1 cellular context compared by ENCODE assay signal in the genomic region with DNA sequence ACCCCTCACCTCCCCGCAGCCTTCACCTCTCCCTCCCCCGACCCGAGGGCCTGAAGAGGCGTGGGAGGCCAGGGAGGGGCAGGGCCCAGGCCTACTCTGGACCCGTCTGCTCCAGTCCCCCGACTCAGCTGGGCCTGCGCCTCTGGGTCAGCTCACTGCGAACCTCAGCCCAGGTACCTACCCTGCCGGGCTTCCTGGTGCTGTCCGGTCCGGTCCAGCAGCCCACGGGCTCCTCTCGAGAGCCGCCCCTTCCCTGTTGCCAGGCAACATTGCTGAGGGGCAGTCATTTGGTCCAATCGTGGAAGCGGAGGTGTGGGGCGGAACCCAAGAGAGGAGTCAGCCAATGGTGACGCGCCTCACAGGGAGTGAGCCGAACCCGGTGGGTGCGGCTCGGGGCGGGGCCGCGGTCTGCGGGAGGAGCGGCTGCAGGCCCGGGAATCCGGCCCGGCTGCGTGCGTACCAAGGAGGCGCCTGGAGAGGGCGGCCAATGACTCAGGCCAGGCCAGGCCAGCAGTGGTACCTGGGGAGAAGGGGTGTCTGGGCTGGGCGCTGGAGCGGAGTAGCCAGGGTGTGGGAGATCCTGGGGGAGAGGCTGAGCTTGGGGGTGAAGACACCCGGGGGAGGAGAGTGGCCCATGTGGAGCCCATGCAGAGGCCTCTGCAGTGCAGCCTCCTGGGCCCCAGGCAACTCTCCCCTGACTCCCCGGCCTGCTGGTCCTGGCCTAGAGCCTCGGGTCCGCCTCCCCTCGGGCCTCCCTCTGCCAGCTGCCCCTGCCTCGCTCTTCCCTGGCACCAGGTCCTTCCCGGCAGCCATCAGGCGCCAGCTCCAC.
TF ChIP-seq lines count a peak whose summit lies in the region.

A gene with protein sequence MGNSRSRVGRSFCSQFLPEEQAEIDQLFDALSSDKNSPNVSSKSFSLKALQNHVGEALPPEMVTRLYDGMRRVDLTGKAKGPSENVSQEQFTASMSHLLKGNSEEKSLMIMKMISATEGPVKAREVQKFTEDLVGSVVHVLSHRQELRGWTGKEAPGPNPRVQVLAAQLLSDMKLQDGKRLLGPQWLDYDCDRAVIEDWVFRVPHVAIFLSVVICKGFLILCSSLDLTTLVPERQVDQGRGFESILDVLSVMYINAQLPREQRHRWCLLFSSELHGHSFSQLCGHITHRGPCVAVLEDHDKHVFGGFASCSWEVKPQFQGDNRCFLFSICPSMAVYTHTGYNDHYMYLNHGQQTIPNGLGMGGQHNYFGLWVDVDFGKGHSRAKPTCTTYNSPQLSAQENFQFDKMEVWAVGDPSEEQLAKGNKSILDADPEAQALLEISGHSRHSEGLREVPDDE (minus strand): TSS at position 240 of the 829 bp plus-strand sequence. CDS start 6,573 bp downstream, outside the sequence.

TF ChIP-seq in HepG2, 621 proteins besides CTCF, POLR2A, EP300 and RAD21 (continued from another document and continues in another):
- TF ChIP-seq, protein P1, sequence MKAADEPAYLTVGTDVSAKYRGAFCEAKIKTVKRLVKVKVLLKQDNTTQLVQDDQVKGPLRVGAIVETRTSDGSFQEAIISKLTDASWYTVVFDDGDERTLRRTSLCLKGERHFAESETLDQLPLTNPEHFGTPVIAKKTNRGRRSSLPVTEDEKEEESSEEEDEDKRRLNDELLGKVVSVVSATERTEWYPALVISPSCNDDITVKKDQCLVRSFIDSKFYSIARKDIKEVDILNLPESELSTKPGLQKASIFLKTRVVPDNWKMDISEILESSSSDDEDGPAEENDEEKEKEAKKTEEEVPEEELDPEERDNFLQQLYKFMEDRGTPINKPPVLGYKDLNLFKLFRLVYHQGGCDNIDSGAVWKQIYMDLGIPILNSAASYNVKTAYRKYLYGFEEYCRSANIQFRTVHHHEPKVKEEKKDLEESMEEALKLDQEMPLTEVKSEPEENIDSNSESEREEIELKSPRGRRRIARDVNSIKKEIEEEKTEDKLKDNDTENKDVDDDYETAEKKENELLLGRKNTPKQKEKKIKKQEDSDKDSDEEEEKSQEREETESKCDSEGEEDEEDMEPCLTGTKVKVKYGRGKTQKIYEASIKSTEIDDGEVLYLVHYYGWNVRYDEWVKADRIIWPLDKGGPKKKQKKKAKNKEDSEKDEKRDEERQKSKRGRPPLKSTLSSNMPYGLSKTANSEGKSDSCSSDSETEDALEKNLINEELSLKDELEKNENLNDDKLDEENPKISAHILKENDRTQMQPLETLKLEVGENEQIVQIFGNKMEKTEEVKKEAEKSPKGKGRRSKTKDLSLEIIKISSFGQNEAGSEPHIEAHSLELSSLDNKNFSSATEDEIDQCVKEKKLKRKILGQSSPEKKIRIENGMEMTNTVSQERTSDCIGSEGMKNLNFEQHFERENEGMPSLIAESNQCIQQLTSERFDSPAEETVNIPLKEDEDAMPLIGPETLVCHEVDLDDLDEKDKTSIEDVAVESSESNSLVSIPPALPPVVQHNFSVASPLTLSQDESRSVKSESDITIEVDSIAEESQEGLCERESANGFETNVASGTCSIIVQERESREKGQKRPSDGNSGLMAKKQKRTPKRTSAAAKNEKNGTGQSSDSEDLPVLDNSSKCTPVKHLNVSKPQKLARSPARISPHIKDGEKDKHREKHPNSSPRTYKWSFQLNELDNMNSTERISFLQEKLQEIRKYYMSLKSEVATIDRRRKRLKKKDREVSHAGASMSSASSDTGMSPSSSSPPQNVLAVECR (CRISPR knock-in tag; IDR thresholded peaks at IDR 0.05; ENCODE audit: borderline replicate concordance) = peak; percentile 77
- TF ChIP-seq ZNF263 (CRISPR knock-in tag; IDR thresholded peaks at IDR 0.05) (peak; percentile 69), ZNF782 (CRISPR knock-in tag; IDR thresholded peaks at IDR 0.05; ENCODE audit: borderline replicate concordance) (peak; percentile 77; the same call in 1 of the 2 replicates), KDM5B (CRISPR knock-in tag; IDR thresholded peaks at IDR 0.05; ENCODE audit: borderline replicate concordance) (peak; percentile 69; the same call in 1 of the 2 replicates), NAIF1 (CRISPR knock-in tag; IDR thresholded peaks at IDR 0.05; ENCODE audit: borderline replicate concordance) (no peak), STAG1 (CRISPR knock-in tag; IDR thresholded peaks at IDR 0.05) (no peak), GTF3A (CRISPR knock-in tag; conservative IDR thresholded peaks at IDR 0.05) (no peak), RARA (CRISPR knock-in tag; IDR thresholded peaks at IDR 0.05) (no peak), ZNF598 (CRISPR knock-in tag; IDR thresholded peaks at IDR 0.05; ENCODE audit: borderline replicate concordance) (no peak; the same call in 1 of the 2 replicates), ZNF678 (CRISPR knock-in tag; IDR thresholded peaks at IDR 0.05) (no peak; the same call in 1 of the 2 replicates), ZFX (CRISPR knock-in tag; IDR thresholded peaks at IDR 0.05; ENCODE audit: low read depth) (peak; percentile 98), JUN (CRISPR knock-in tag; IDR thresholded peaks at IDR 0.05) (no peak), ZNF230 (CRISPR knock-in tag; IDR thresholded peaks at IDR 0.05) (peak; percentile 82; the same call in 1 of the 2 replicates), MAFK (conservative IDR thresholded peaks at IDR 0.05 in 1 of 2, IDR thresholded peaks at IDR 0.05 in 1 of 2; ENCODE audit: low read length in 2 of 2) (no peak), MYNN (CRISPR knock-in tag; IDR thresholded peaks at IDR 0.05; ENCODE audit: low read depth) (no peak), RBM39 (IDR thresholded peaks at IDR 0.05; ENCODE audit: low read depth, low read length, poor library complexity, severe bottlenecking) (peak; percentile 75), ZIK1 (CRISPR knock-in tag; IDR thresholded peaks at IDR 0.05; ENCODE audit: borderline replicate concordance, low read depth) (0 out of 2 replicates have a peak, but pooled peaks have one; percentile 36), SP2 (CRISPR knock-in tag; IDR thresholded peaks at IDR 0.05) (peak; percentile 100), REXO4 (CRISPR knock-in tag; IDR thresholded peaks at IDR 0.05; ENCODE audit: borderline replicate concordance) (0 out of 2 replicates have a peak, but pooled peaks have one; percentile 52), RBM22 (optimal IDR thresholded peaks at IDR 0.05; ENCODE audit: low read length) (no peak), DMAP1 (CRISPR knock-in tag; IDR thresholded peaks at IDR 0.05) (peak; percentile 80), DNMT1 (CRISPR knock-in tag; IDR thresholded peaks at IDR 0.05) (0 out of 2 replicates have a peak, but pooled peaks have one; percentile 64), LCORL (IDR thresholded peaks at IDR 0.05) (0 out of 2 replicates have a peak, but pooled peaks have one; percentile 44), LCORL (CRISPR knock-in tag; IDR thresholded peaks at IDR 0.05) (peak; percentile 13; the same call in 1 of the 2 replicates), ZNF333 (CRISPR knock-in tag; IDR thresholded peaks at IDR 0.05; ENCODE audit: borderline replicate concordance) (peak; percentile 63; the same call in 1 of the 2 replicates)
- TF ChIP-seq, protein P2, sequence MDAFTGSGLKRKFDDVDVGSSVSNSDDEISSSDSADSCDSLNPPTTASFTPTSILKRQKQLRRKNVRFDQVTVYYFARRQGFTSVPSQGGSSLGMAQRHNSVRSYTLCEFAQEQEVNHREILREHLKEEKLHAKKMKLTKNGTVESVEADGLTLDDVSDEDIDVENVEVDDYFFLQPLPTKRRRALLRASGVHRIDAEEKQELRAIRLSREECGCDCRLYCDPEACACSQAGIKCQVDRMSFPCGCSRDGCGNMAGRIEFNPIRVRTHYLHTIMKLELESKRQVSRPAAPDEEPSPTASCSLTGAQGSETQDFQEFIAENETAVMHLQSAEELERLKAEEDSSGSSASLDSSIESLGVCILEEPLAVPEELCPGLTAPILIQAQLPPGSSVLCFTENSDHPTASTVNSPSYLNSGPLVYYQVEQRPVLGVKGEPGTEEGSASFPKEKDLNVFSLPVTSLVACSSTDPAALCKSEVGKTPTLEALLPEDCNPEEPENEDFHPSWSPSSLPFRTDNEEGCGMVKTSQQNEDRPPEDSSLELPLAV (CRISPR knock-in tag; conservative IDR thresholded peaks at IDR 0.05; ENCODE audit: low read depth) = no peak
- TF ChIP-seq, protein P3, sequence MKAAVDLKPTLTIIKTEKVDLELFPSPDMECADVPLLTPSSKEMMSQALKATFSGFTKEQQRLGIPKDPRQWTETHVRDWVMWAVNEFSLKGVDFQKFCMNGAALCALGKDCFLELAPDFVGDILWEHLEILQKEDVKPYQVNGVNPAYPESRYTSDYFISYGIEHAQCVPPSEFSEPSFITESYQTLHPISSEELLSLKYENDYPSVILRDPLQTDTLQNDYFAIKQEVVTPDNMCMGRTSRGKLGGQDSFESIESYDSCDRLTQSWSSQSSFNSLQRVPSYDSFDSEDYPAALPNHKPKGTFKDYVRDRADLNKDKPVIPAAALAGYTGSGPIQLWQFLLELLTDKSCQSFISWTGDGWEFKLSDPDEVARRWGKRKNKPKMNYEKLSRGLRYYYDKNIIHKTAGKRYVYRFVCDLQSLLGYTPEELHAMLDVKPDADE (CRISPR knock-in tag; IDR thresholded peaks at IDR 0.05) = no peak
- TF ChIP-seq, protein P4, sequence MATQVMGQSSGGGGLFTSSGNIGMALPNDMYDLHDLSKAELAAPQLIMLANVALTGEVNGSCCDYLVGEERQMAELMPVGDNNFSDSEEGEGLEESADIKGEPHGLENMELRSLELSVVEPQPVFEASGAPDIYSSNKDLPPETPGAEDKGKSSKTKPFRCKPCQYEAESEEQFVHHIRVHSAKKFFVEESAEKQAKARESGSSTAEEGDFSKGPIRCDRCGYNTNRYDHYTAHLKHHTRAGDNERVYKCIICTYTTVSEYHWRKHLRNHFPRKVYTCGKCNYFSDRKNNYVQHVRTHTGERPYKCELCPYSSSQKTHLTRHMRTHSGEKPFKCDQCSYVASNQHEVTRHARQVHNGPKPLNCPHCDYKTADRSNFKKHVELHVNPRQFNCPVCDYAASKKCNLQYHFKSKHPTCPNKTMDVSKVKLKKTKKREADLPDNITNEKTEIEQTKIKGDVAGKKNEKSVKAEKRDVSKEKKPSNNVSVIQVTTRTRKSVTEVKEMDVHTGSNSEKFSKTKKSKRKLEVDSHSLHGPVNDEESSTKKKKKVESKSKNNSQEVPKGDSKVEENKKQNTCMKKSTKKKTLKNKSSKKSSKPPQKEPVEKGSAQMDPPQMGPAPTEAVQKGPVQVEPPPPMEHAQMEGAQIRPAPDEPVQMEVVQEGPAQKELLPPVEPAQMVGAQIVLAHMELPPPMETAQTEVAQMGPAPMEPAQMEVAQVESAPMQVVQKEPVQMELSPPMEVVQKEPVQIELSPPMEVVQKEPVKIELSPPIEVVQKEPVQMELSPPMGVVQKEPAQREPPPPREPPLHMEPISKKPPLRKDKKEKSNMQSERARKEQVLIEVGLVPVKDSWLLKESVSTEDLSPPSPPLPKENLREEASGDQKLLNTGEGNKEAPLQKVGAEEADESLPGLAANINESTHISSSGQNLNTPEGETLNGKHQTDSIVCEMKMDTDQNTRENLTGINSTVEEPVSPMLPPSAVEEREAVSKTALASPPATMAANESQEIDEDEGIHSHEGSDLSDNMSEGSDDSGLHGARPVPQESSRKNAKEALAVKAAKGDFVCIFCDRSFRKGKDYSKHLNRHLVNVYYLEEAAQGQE (IDR thresholded peaks at IDR 0.05; ENCODE audit: borderline replicate concordance in 1 of 2, low read depth in 1 of 2, low read length in 2 of 2) = no peak
- TF ChIP-seq, protein P5, sequence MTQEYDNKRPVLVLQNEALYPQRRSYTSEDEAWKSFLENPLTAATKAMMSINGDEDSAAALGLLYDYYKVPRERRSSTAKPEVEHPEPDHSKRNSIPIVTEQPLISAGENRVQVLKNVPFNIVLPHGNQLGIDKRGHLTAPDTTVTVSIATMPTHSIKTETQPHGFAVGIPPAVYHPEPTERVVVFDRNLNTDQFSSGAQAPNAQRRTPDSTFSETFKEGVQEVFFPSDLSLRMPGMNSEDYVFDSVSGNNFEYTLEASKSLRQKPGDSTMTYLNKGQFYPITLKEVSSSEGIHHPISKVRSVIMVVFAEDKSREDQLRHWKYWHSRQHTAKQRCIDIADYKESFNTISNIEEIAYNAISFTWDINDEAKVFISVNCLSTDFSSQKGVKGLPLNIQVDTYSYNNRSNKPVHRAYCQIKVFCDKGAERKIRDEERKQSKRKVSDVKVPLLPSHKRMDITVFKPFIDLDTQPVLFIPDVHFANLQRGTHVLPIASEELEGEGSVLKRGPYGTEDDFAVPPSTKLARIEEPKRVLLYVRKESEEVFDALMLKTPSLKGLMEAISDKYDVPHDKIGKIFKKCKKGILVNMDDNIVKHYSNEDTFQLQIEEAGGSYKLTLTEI (CRISPR knock-in tag; conservative IDR thresholded peaks at IDR 0.05) = no peak
- TF ChIP-seq, protein P6, sequence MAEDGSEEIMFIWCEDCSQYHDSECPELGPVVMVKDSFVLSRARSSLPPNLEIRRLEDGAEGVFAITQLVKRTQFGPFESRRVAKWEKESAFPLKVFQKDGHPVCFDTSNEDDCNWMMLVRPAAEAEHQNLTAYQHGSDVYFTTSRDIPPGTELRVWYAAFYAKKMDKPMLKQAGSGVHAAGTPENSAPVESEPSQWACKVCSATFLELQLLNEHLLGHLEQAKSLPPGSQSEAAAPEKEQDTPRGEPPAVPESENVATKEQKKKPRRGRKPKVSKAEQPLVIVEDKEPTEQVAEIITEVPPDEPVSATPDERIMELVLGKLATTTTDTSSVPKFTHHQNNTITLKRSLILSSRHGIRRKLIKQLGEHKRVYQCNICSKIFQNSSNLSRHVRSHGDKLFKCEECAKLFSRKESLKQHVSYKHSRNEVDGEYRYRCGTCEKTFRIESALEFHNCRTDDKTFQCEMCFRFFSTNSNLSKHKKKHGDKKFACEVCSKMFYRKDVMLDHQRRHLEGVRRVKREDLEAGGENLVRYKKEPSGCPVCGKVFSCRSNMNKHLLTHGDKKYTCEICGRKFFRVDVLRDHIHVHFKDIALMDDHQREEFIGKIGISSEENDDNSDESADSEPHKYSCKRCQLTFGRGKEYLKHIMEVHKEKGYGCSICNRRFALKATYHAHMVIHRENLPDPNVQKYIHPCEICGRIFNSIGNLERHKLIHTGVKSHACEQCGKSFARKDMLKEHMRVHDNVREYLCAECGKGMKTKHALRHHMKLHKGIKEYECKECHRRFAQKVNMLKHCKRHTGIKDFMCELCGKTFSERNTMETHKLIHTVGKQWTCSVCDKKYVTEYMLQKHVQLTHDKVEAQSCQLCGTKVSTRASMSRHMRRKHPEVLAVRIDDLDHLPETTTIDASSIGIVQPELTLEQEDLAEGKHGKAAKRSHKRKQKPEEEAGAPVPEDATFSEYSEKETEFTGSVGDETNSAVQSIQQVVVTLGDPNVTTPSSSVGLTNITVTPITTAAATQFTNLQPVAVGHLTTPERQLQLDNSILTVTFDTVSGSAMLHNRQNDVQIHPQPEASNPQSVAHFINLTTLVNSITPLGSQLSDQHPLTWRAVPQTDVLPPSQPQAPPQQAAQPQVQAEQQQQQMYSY (CRISPR knock-in tag; IDR thresholded peaks at IDR 0.05) = peak; percentile 60; the same call in 1 of the 2 replicates
- TF ChIP-seq, protein P7, sequence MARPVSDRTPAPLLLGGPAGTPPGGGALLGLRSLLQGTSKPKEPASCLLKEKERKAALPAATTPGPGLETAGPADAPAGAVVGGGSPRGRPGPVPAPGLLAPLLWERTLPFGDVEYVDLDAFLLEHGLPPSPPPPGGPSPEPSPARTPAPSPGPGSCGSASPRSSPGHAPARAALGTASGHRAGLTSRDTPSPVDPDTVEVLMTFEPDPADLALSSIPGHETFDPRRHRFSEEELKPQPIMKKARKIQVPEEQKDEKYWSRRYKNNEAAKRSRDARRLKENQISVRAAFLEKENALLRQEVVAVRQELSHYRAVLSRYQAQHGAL (CRISPR knock-in tag; IDR thresholded peaks at IDR 0.05; ENCODE audit: not compliant biosample characterization) = peak; percentile 48
- TF ChIP-seq, protein P8, sequence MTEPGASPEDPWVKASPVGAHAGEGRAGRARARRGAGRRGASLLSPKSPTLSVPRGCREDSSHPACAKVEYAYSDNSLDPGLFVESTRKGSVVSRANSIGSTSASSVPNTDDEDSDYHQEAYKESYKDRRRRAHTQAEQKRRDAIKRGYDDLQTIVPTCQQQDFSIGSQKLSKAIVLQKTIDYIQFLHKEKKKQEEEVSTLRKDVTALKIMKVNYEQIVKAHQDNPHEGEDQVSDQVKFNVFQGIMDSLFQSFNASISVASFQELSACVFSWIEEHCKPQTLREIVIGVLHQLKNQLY (CRISPR knock-in tag; IDR thresholded peaks at IDR 0.05) = no peak; the same call in 1 of the 2 replicates
